Comparison of ENCODE assay signal across 23 cellular contexts in genomic region chr11:15196704-15197103, GRCh38.
"Had no signal": no experiment of that assay in that cellular context is flagged by ENCODE, and none has a peak within 500 bp of the region (broad histone marks: within the 10 kb centered on the region; RNA-seq: fewer than 3 reads in every experiment).

No MANE protein-coding gene starts in this region.

- H3K4me1 ChIP-seq: colonic mucosa, esophagus squamous epithelium, neural progenitor cell, upper lobe of left lung had no signal

- H3K27me3 ChIP-seq: colonic mucosa, esophagus squamous epithelium, heart right ventricle, neural progenitor cell, tibial nerve, upper lobe of left lung had no signal

- H3K27ac ChIP-seq: colonic mucosa, esophagus squamous epithelium, heart right ventricle, neural progenitor cell, psoas muscle, skin epidermis, thoracic aorta, upper lobe of left lung had no signal

- DNase-seq: colonic mucosa; effector memory CD4-positive, alpha-beta T cell; erythroblast; esophagus squamous epithelium; foreskin melanocyte; glutamatergic neuron; heart right ventricle; hippocampal formation; left cardiac atrium; left ventricle myocardium superior; naive B cell; psoas muscle; right cardiac atrium; stimulated activated CD4-positive, alpha-beta T cell treated with anti-CD3 and anti-CD28 coated beads, Interleukin-15, amount 100 ng/mL, for 24 hours; stimulated activated CD4-positive, alpha-beta T cell treated with anti-CD3 and anti-CD28 coated beads, Interleukin-2, amount 100 ng/mL, for 48 hours; stimulated activated naive B cell treated with anti-CD40 and anti-IgM and Interleukin-4, amounts not matched to agents 10 μg/mL and 1 μg/mL and 100 μg/mL, for 72 hours; upper lobe of left lung had no signal

- H3K36me3 ChIP-seq: colonic mucosa, esophagus squamous epithelium, heart right ventricle, neural progenitor cell, thoracic aorta, upper lobe of left lung had no signal

- ATAC-seq: heart right ventricle; left cardiac atrium; left ventricle myocardium superior; natural killer cell treated with Interleukin-12 subunit alpha and Interleukin-12 subunit beta and Interleukin-15 and Interleukin-18, amount 100 ng/mL, for 72 hours; psoas muscle; right cardiac atrium; stimulated activated naive B cell treated with anti-CD40 and anti-IgM and Interleukin-4, amounts not matched to agents 10 μg/mL and 1 μg/mL and 100 μg/mL, for 72 hours had no signal

- H3K9me3 ChIP-seq: colonic mucosa, esophagus squamous epithelium, heart right ventricle, psoas muscle, thoracic aorta, tibial nerve, upper lobe of left lung had no signal

- H3K4me3 ChIP-seq: colonic mucosa, esophagus squamous epithelium, heart right ventricle, lung, neural progenitor cell, psoas muscle, skin epidermis, thoracic aorta, tibial nerve, upper lobe of left lung had no signal
